In genomic region chr1:146007048-146007784, GRCh38 we compare ENCODE assay signal across 8 cellular contexts. TPM values are rescaled to one million over a fixed set of nuclear protein-coding genes. Genes with fewer than 3 reads are reported as not detected.
DNase-seq lines count a peak whose midpoint lies in the region; ATAC-seq, FAIRE-seq and TF ChIP-seq lines count a peak whose summit lies in the region.

No MANE protein-coding gene starts in this region.

- CTCF ChIA-PET in A549 (lab: Yijun Ruan, JAX): interaction anchor here (0.6 to 21.3 kb wide), 33 partner anchors 10 to 181 kb away, joined by 3 to 566 read pairs (median 4); partner anchors contain the start of genes HJV, ITGA10, NUDT17 and PEX11B

- ATAC-seq in A549: peak; percentile 64 to 68; a peak in 4 of 6 replicates
- ATAC-seq in GM18517 (IDR thresholded peaks at IDR 0.05; ENCODE audit: unreplicated experiment): peak; percentile 78

- FAIRE-seq in A549 (lab: Jason Lieb, UNC): no peak

- H3K9me3 Mint-ChIP-seq in activated naive CD4-positive, alpha-beta T cell treated with anti-CD3 and anti-CD28 coated beads, Interleukin-2, amount 50 U/mL, for 24 hours: no peaks in the 10 kb centered on the region
- H3K9me3 Mint-ChIP-seq in progenitor cell of endocrine pancreas (ENCODE audit: low read depth): no peaks in the 10 kb centered on the region

- peak; percentile 63 to 70 for TF ChIP-seq RAD21 in A549 (conservative IDR thresholded peaks at IDR 0.05 in 1 of 2, IDR thresholded peaks at IDR 0.05 in 1 of 2)

- peak overlapping the region; percentile 37; the same call in 2 of the 3 replicates for H3K4me2 ChIP-seq in A549

- peaks cover 48% of the 10 kb centered on the region for H3K4me1 Mint-ChIP-seq in activated naive CD4-positive, alpha-beta T cell treated with anti-CD3 and anti-CD28 coated beads, Interleukin-2, amount 50 U/mL, for 24 hours
- no peaks in the 10 kb centered on the region for H3K4me1 Mint-ChIP-seq in progenitor cell of endocrine pancreas (ENCODE audit: low read depth)

- H3K4me1 ChIP-seq in A549 (peaks cover 3% of the 10 kb centered on the region; the same call in 1 of the 3 replicates), SJCRH30 (peaks cover 2% of the 10 kb centered on the region; the same call in 1 of the 2 replicates)

- no peaks in the 10 kb centered on the region for H3K36me3 ChIP-seq in SJCRH30

- no peaks in the 10 kb centered on the region for H3K27me3 ChIP-seq in SJCRH30

- DNase-seq in A549 (ENCODE audit: low read depth in 1 of 2, low spot score in 1 of 2) (peak; percentile 58 to 79), MV-4-11 (lab: John Stamatoyannopoulos, UW) (peak; percentile 92), SJCRH30 (peak; percentile 51 to 90), glomerular endothelial cell (ENCODE audit: extremely low read depth, low read depth, low spot score) (peak; percentile 80), progenitor cell of endocrine pancreas (ENCODE audit: low spot score, unreplicated experiment) (peak; percentile 24), cortex of kidney (lab: John Stamatoyannopoulos, UW) (no peak)

- TF ChIP-seq CTCF in A549 (IDR thresholded peaks at IDR 0.05) (peak; percentile 87), progenitor cell of endocrine pancreas (IDR thresholded peaks at IDR 0.05; ENCODE audit: unreplicated experiment) (peak; percentile 84)

- no peak for TF ChIP-seq EP300 in A549 (IDR thresholded peaks at IDR 0.05)

- TF ChIP-seq POLR2A in A549 (IDR thresholded peaks at IDR 0.05; ENCODE audit: low read length): no peak

- H3K27me3 Mint-ChIP-seq in activated naive CD4-positive, alpha-beta T cell treated with anti-CD3 and anti-CD28 coated beads, Interleukin-2, amount 50 U/mL, for 24 hours: no peaks in the 10 kb centered on the region
- peaks cover 3% of the 10 kb centered on the region for H3K27me3 Mint-ChIP-seq in progenitor cell of endocrine pancreas

- peak overlapping the region in 1 of 2 experiments; percentile 48; a peak in 1 of 6 replicates for H3K27ac ChIP-seq in A549
- H3K27ac ChIP-seq in SJCRH30: no peak overlapping the region

- H3K9me3 ChIP-seq in A549 (no peaks in the 10 kb centered on the region), SJCRH30 (replicated peaks) (no peaks in the 10 kb centered on the region)

- H3K4me3 Mint-ChIP-seq in activated naive CD4-positive, alpha-beta T cell treated with anti-CD3 and anti-CD28 coated beads, Interleukin-2, amount 50 U/mL, for 24 hours: peak overlapping the region; percentile 67
- H3K4me3 Mint-ChIP-seq in progenitor cell of endocrine pancreas (ENCODE audit: low read depth): no peak overlapping the region

- 1% methylated on average over 3 of the region's 3 CpGs for WGBS in A549 (ENCODE audit: missing lambda C conversion rate)

- POLR2A ChIA-PET in A549 (lab: Yijun Ruan, JAX): interaction anchor here (1.0 kb wide), 1 partner anchor 80 kb away, joined by 5 read pairs; the partner anchor contains the start of gene RBM8A

- H3K36me3 Mint-ChIP-seq in activated naive CD4-positive, alpha-beta T cell treated with anti-CD3 and anti-CD28 coated beads, Interleukin-2, amount 50 U/mL, for 24 hours: no peaks in the 10 kb centered on the region
- H3K36me3 Mint-ChIP-seq in progenitor cell of endocrine pancreas (ENCODE audit: insufficient read depth): no peaks in the 10 kb centered on the region

- H3K4me3 ChIP-seq in A549 (no peak overlapping the region), SJCRH30 (no peak overlapping the region)

- peak overlapping the region; percentile 92 for H3K27ac Mint-ChIP-seq in activated naive CD4-positive, alpha-beta T cell treated with anti-CD3 and anti-CD28 coated beads, Interleukin-2, amount 50 U/mL, for 24 hours
- H3K27ac Mint-ChIP-seq in progenitor cell of endocrine pancreas: no peak overlapping the region

TF ChIP-seq in A549, 52 proteins besides CTCF, POLR2A, EP300 and RAD21:
- TF ChIP-seq CEBPB (IDR thresholded peaks at IDR 0.05) (peak in 1 of 2 experiments; percentile 84; a peak in 3 of 4 replicates), SMC3 (IDR thresholded peaks at IDR 0.05) (peak; percentile 86), JUN (IDR thresholded peaks at IDR 0.05) (no peak)

RNA-seq across cellular contexts. Expression of gene TXNIP, which starts 10.8 kb away (rescaled TPM):
- 3.1 and 3.3 TPM in 2 replicates for polyA plus RNA-seq in A549 (2011; rRNA removed)
- 0.06 and 0.08 TPM in 2 replicates for polyA plus RNA-seq in A549 (2012; cell fraction: cytosol; rRNA removed)
- polyA plus RNA-seq in A549 (2012; cell fraction: nucleus; rRNA removed): 0.05 and 0.09 TPM in 2 replicates
- polyA plus RNA-seq in A549 (2017; fragmentation: RNase III; extraction: RNeasy Plus Mini Kit Qiagen cat#74134 plus additional on column Dnase treatment): 0.05 to 0.11 TPM in 2 of 3 replicates, not detected in the other
- polyA minus RNA-seq in A549 (2011; rRNA and poly(A)+ RNA removed): 4.3 and 4.7 TPM in 2 replicates
- 161 and 177 TPM in 2 replicates for total RNA-seq in SJCRH30 (2014; rRNA removed; shearing (Covaris generic))
- 98.0 and 102 TPM in 2 replicates for total RNA-seq in glomerular endothelial cell
- total RNA-seq in progenitor cell of endocrine pancreas: 38.1 and 38.8 TPM in 2 replicates

RNA-seq across cellular contexts. Expression of gene HJV, which starts 14.3 kb away (rescaled TPM):
- polyA plus RNA-seq in A549 (2011; rRNA removed): 0.07 TPM in 1 of 2 replicates, not detected in the other
- polyA plus RNA-seq in A549 (2012; cell fraction: cytosol; rRNA removed): not detected in 2 replicates
- not detected in 2 replicates for polyA plus RNA-seq in A549 (2012; cell fraction: nucleus; rRNA removed)
- polyA plus RNA-seq in A549 (2017; fragmentation: RNase III; extraction: RNeasy Plus Mini Kit Qiagen cat#74134 plus additional on column Dnase treatment): not detected in 3 replicates
- not detected in 2 replicates for polyA minus RNA-seq in A549 (2011; rRNA and poly(A)+ RNA removed)
- 0.10 TPM in 2 replicates for total RNA-seq in SJCRH30 (2014; rRNA removed; shearing (Covaris generic))
- not detected in 2 replicates for total RNA-seq in glomerular endothelial cell
- total RNA-seq in progenitor cell of endocrine pancreas: not detected in 2 replicates

RNA-seq across cellular contexts. Expression of gene POLR3GL, which starts 42.7 kb away (rescaled TPM):
- polyA plus RNA-seq in A549 (2011; rRNA removed) (11.0 and 15.7 TPM in 2 replicates), A549 (2017; fragmentation: RNase III; extraction: RNeasy Plus Mini Kit Qiagen cat#74134 plus additional on column Dnase treatment) (11.0 to 14.3 TPM (median 12.6 TPM) in 3 replicates)
- 5.1 and 5.2 TPM in 2 replicates for polyA plus RNA-seq in A549 (2012; cell fraction: cytosol; rRNA removed)
- 2.3 and 2.6 TPM in 2 replicates for polyA plus RNA-seq in A549 (2012; cell fraction: nucleus; rRNA removed)
- polyA minus RNA-seq in A549 (2011; rRNA and poly(A)+ RNA removed): 5.2 TPM in 2 replicates
- total RNA-seq in SJCRH30 (2014; rRNA removed; shearing (Covaris generic)): 16.7 and 18.4 TPM in 2 replicates
- total RNA-seq in glomerular endothelial cell (13.4 and 18.7 TPM in 2 replicates), progenitor cell of endocrine pancreas (12.8 and 13.7 TPM in 2 replicates)

RNA-seq across cellular contexts. Expression of gene ANKRD34A, which starts 42.8 kb away (rescaled TPM):
- polyA plus RNA-seq in A549 (2011; rRNA removed) (0.30 and 0.34 TPM in 2 replicates), A549 (2017; fragmentation: RNase III; extraction: RNeasy Plus Mini Kit Qiagen cat#74134 plus additional on column Dnase treatment) (0.25 to 0.59 TPM (median 0.39 TPM) in 3 replicates)
- polyA plus RNA-seq in A549 (2012; cell fraction: cytosol; rRNA removed): 0.17 and 0.29 TPM in 2 replicates
- polyA plus RNA-seq in A549 (2012; cell fraction: nucleus; rRNA removed): 0.50 and 0.79 TPM in 2 replicates
- polyA minus RNA-seq in A549 (2011; rRNA and poly(A)+ RNA removed): 0.15 and 0.33 TPM in 2 replicates
- total RNA-seq in SJCRH30 (2014; rRNA removed; shearing (Covaris generic)): 0.69 and 0.84 TPM in 2 replicates
- total RNA-seq in glomerular endothelial cell (0.35 and 0.44 TPM in 2 replicates), progenitor cell of endocrine pancreas (0.22 TPM in 1 of 2 replicates, not detected in the other)

RNA-seq across cellular contexts. Expression of gene LIX1L, which starts 49.4 kb away (rescaled TPM):
- polyA plus RNA-seq in A549 (2011; rRNA removed) (33.0 and 35.8 TPM in 2 replicates), A549 (2017; fragmentation: RNase III; extraction: RNeasy Plus Mini Kit Qiagen cat#74134 plus additional on column Dnase treatment) (8.6 to 10.5 TPM (median 10.1 TPM) in 3 replicates)
- 16.2 and 18.8 TPM in 2 replicates for polyA plus RNA-seq in A549 (2012; cell fraction: cytosol; rRNA removed)
- polyA plus RNA-seq in A549 (2012; cell fraction: nucleus; rRNA removed): 6.8 and 10.8 TPM in 2 replicates
- 15.9 and 18.4 TPM in 2 replicates for polyA minus RNA-seq in A549 (2011; rRNA and poly(A)+ RNA removed)
- 33.4 and 35.6 TPM in 2 replicates for total RNA-seq in SJCRH30 (2014; rRNA removed; shearing (Covaris generic))
- total RNA-seq in glomerular endothelial cell (41.6 and 42.2 TPM in 2 replicates), progenitor cell of endocrine pancreas (4.2 and 4.5 TPM in 2 replicates)
